ENCODE assay signal across 16 cellular contexts in the genomic region with DNA sequence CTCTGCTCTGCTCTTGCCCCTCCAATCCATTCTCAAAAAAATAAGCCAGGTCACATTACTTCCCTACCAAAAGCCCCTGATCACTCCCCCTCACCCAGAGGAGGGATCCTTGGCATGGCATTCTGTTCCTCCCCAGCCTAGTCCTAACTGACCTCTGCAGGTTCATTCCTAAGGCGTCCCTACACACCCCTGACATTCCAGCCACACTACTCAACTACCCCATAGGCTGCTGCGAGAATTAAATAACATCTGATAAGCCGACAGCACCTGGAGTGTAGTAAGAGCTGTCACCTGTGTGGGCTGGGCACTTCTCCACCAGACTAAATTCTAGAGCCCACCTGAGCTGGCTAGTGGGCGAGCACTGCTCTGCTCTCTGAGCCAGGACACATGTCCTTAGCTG. TPM values are rescaled to one million over a fixed set of nuclear protein-coding genes. Genes with fewer than 3 reads are reported as not detected.
DNase-seq lines count a peak whose midpoint lies in the region; ATAC-seq and TF ChIP-seq lines count a peak whose summit lies in the region.
"Had no signal": no experiment of that assay in that cellular context is flagged by ENCODE, and none has a peak within 500 bp of the region (broad histone marks: within the 10 kb centered on the region; RNA-seq: fewer than 3 reads in every experiment).

No MANE protein-coding gene starts in this region.

- no peak overlapping the region for H4K5ac ChIP-seq in mesendoderm (ENCODE audit: low read length)

- H2BK5ac ChIP-seq in mesendoderm (ENCODE audit: low read length) = no peak overlapping the region

- H3K4ac ChIP-seq in mesendoderm (ENCODE audit: low read depth, low read length) = no peak overlapping the region

- no peaks in the 10 kb centered on the region for H3K9me3 Mint-ChIP-seq in stimulated activated naive CD8-positive, alpha-beta T cell treated with anti-CD3 and anti-CD28 coated beads, Interleukin-15, Interleukin-2, amounts not matched to agents 100 ng/mL and 50 ng/mL, for 24 hours
- H3K9me3 Mint-ChIP-seq in activated T-helper 17 cell treated with anti-CD3 and anti-CD28 coated beads, Interleukin-2, amount 50 U/mL, for 72 hours = peaks cover 5% of the 10 kb centered on the region
- H3K9me3 Mint-ChIP-seq in glutamatergic neuron (ENCODE audit: unreplicated experiment) = no peaks in the 10 kb centered on the region
- H3K9me3 Mint-ChIP-seq: stimulated activated naive CD8-positive, alpha-beta T cell treated with anti-CD3 and anti-CD28 coated beads, Interleukin-15, amount 100 ng/mL, for 72 hours had no signal

- no peak for ATAC-seq in stimulated activated naive CD8-positive, alpha-beta T cell treated with anti-CD3 and anti-CD28 coated beads, Interleukin-15, Interleukin-2, amounts not matched to agents 100 U/mL and 50 U/mL, for 24 hours
- no peak for ATAC-seq in activated T-helper 17 cell treated with anti-CD3 and anti-CD28 coated beads, Interleukin-2, amount 50 U/mL, for 72 hours (replicated peaks)
- ATAC-seq: stimulated activated naive CD8-positive, alpha-beta T cell treated with anti-CD3 and anti-CD28 coated beads, Interleukin-15, amount 100 ng/mL, for 72 hours had no signal

- no peak overlapping the region for H2BK15ac ChIP-seq in mesendoderm (replicated peaks; ENCODE audit: low read depth)

- H3K27me3 Mint-ChIP-seq in stimulated activated naive CD8-positive, alpha-beta T cell treated with anti-CD3 and anti-CD28 coated beads, Interleukin-15, Interleukin-2, amounts not matched to agents 100 ng/mL and 50 ng/mL, for 24 hours = no peaks in the 10 kb centered on the region
- H3K27me3 Mint-ChIP-seq in activated T-helper 17 cell treated with anti-CD3 and anti-CD28 coated beads, Interleukin-2, amount 50 U/mL, for 72 hours = no peaks in the 10 kb centered on the region
- peaks cover 2% of the 10 kb centered on the region for H3K27me3 Mint-ChIP-seq in glutamatergic neuron (ENCODE audit: unreplicated experiment)

- peak overlapping the region; percentile 9 for H3K27ac Mint-ChIP-seq in stimulated activated naive CD8-positive, alpha-beta T cell treated with anti-CD3 and anti-CD28 coated beads, Interleukin-15, Interleukin-2, amounts not matched to agents 100 ng/mL and 50 ng/mL, for 24 hours
- peak overlapping the region; percentile 97 for H3K27ac Mint-ChIP-seq in activated T-helper 17 cell treated with anti-CD3 and anti-CD28 coated beads, Interleukin-2, amount 50 U/mL, for 72 hours
- H3K27ac Mint-ChIP-seq in glutamatergic neuron (ENCODE audit: unreplicated experiment) = no peak overlapping the region

- H3K36me3 Mint-ChIP-seq in stimulated activated naive CD8-positive, alpha-beta T cell treated with anti-CD3 and anti-CD28 coated beads, Interleukin-15, Interleukin-2, amounts not matched to agents 100 ng/mL and 50 ng/mL, for 24 hours (ENCODE audit: low read depth) = no peaks in the 10 kb centered on the region
- H3K36me3 Mint-ChIP-seq in activated T-helper 17 cell treated with anti-CD3 and anti-CD28 coated beads, Interleukin-2, amount 50 U/mL, for 72 hours (ENCODE audit: low read depth) = no peaks in the 10 kb centered on the region
- H3K36me3 Mint-ChIP-seq in glutamatergic neuron (ENCODE audit: unreplicated experiment) = no peaks in the 10 kb centered on the region

- no peak overlapping the region for H3K4me2 ChIP-seq in mesendoderm (ENCODE audit: low read length)

- no CpG with 5 or more reads among the region's 4 CpGs for WGBS in mesendoderm (ENCODE audit: extremely low coverage, insufficient coverage, low lambda C conversion rate)

- no peak overlapping the region for H4K8ac ChIP-seq in mesendoderm (ENCODE audit: low read depth, low read length)

- no peak for DNase-seq in stimulated activated naive CD8-positive, alpha-beta T cell treated with anti-CD3 and anti-CD28 coated beads, Interleukin-15, Interleukin-2, amounts not matched to agents 100 U/mL and 50 U/mL, for 24 hours
- peak; percentile 57 for DNase-seq in mesendoderm
- no peak for DNase-seq in dorsolateral prefrontal cortex
- DNase-seq in activated CD4-positive, CD25-positive, alpha-beta regulatory T cell (lab: John Stamatoyannopoulos, UW) = no peak
- no peak for DNase-seq in glutamatergic neuron
- no peak for DNase-seq in Kasumi-1 (lab: John Stamatoyannopoulos, UW)
- DNase-seq: activated CD8-positive, alpha-beta memory T cell treated with anti-CD3 and anti-CD28 coated beads, Interleukin-2, amount 50 U/mL, for 4 hours; activated gamma-delta T cell; kidney glomerular epithelial cell; NCI-H510A; stimulated activated naive CD8-positive, alpha-beta T cell treated with anti-CD3 and anti-CD28 coated beads, Interleukin-15, amount 100 ng/mL, for 72 hours; SW 1271 had no signal

- peaks cover 50% of the 10 kb centered on the region for H3K4me1 Mint-ChIP-seq in stimulated activated naive CD8-positive, alpha-beta T cell treated with anti-CD3 and anti-CD28 coated beads, Interleukin-15, Interleukin-2, amounts not matched to agents 100 ng/mL and 50 ng/mL, for 24 hours (ENCODE audit: low read depth)
- peaks cover 40% of the 10 kb centered on the region for H3K4me1 Mint-ChIP-seq in activated T-helper 17 cell treated with anti-CD3 and anti-CD28 coated beads, Interleukin-2, amount 50 U/mL, for 72 hours
- no peaks in the 10 kb centered on the region for H3K4me1 Mint-ChIP-seq in glutamatergic neuron (ENCODE audit: low read depth, unreplicated experiment)

- no peak overlapping the region for H3K23ac ChIP-seq in mesendoderm (ENCODE audit: low read length)

- H2AK5ac ChIP-seq in mesendoderm (ENCODE audit: low read length) = no peak overlapping the region

- H3K4me3 Mint-ChIP-seq in stimulated activated naive CD8-positive, alpha-beta T cell treated with anti-CD3 and anti-CD28 coated beads, Interleukin-15, Interleukin-2, amounts not matched to agents 100 ng/mL and 50 ng/mL, for 24 hours = no peak overlapping the region
- no peak overlapping the region for H3K4me3 Mint-ChIP-seq in activated T-helper 17 cell treated with anti-CD3 and anti-CD28 coated beads, Interleukin-2, amount 50 U/mL, for 72 hours
- H3K4me3 Mint-ChIP-seq in glutamatergic neuron (ENCODE audit: unreplicated experiment) = no peak overlapping the region
- H3K4me3 Mint-ChIP-seq: stimulated activated naive CD8-positive, alpha-beta T cell treated with anti-CD3 and anti-CD28 coated beads, Interleukin-15, amount 100 ng/mL, for 72 hours had no signal

- no peak overlapping the region for H2BK120ac ChIP-seq in mesendoderm (ENCODE audit: low read depth, low read length)

- TF ChIP-seq CTCF in dorsolateral prefrontal cortex (IDR thresholded peaks at IDR 0.05 in 54 of 56, conservative IDR thresholded peaks at IDR 0.05 in 2 of 56; ENCODE audit: low read depth in 1 of 56, partially characterized antibody in 56 of 56) = no peak
- TF ChIP-seq CTCF in glutamatergic neuron (IDR thresholded peaks at IDR 0.05; ENCODE audit: partially characterized antibody, unreplicated experiment) = no peak

- H3K27ac ChIP-seq in mesendoderm (ENCODE audit: low read depth, low read length) = no peak overlapping the region
- peak overlapping the region in 2 of 59 donors; percentile 14 to 28 for H3K27ac ChIP-seq in dorsolateral prefrontal cortex
- H3K27ac ChIP-seq: upper lobe of right lung, VCaP had no signal

- no peak overlapping the region for H3K9ac ChIP-seq in mesendoderm (ENCODE audit: low read length)

- no peak overlapping the region for H3K56ac ChIP-seq in mesendoderm (ENCODE audit: low read length)

- H3K79me2 ChIP-seq in mesendoderm (ENCODE audit: control insufficient read depth, insufficient read depth, low read length) = no peaks in the 10 kb centered on the region

- no peaks in the 10 kb centered on the region for H3K27me3 ChIP-seq in mesendoderm (ENCODE audit: insufficient read depth, low read length, poor library complexity)
- no peaks in the 10 kb centered on the region for H3K27me3 ChIP-seq in dorsolateral prefrontal cortex
- H3K27me3 ChIP-seq: upper lobe of right lung had no signal

- H3K79me1 ChIP-seq in mesendoderm (ENCODE audit: low read length) = no peaks in the 10 kb centered on the region

- H3K4me1 ChIP-seq in mesendoderm (ENCODE audit: control insufficient read depth, low read depth, low read length) = no peaks in the 10 kb centered on the region

- intact Hi-C loops in dorsolateral prefrontal cortex (cut with DNase I) = loop anchor here (2.0 to 5.0 kb wide), 2 partner anchors 43 to 44 kb away; partner anchors contain the start of gene SLC1A4 (in 2 of the 2)

- no peaks in the 10 kb centered on the region for H3K36me3 ChIP-seq in mesendoderm (ENCODE audit: control insufficient read depth, insufficient read depth, low read length)
- H3K36me3 ChIP-seq: upper lobe of right lung had no signal

- no peak overlapping the region for H3K4me3 ChIP-seq in mesendoderm (ENCODE audit: low read length)
- H3K4me3 ChIP-seq in dorsolateral prefrontal cortex = no peak overlapping the region
- H3K4me3 ChIP-seq: upper lobe of right lung had no signal

- no peak overlapping the region for H3K18ac ChIP-seq in mesendoderm (ENCODE audit: low read length)

RNA-seq across cellular contexts. Expression of gene SLC1A4, which starts 44.7 kb away (rescaled TPM):
- 10 to 100 TPM in 1 of 2 donors, 1 to 10 TPM in 1; 8.0 to 44.3 TPM for total RNA-seq in activated T-helper 17 cell treated with anti-CD3 and anti-CD28 coated beads, Interleukin-2, amount 50 U/mL, for 72 hours
- polyA plus RNA-seq in mesendoderm (2013, experiment 1 of 2) = 0.59 TPM
- 0.69 TPM for polyA plus RNA-seq in mesendoderm (2013, experiment 2 of 2)
- total RNA-seq in dorsolateral prefrontal cortex (10 to 100 TPM; 25.8 to 83.3 (median 55.1) TPM), glutamatergic neuron (ENCODE audit: unreplicated experiment) (27.9 TPM)
